Comparison of ENCODE assay signal across 19 cellular contexts in the genomic region with DNA sequence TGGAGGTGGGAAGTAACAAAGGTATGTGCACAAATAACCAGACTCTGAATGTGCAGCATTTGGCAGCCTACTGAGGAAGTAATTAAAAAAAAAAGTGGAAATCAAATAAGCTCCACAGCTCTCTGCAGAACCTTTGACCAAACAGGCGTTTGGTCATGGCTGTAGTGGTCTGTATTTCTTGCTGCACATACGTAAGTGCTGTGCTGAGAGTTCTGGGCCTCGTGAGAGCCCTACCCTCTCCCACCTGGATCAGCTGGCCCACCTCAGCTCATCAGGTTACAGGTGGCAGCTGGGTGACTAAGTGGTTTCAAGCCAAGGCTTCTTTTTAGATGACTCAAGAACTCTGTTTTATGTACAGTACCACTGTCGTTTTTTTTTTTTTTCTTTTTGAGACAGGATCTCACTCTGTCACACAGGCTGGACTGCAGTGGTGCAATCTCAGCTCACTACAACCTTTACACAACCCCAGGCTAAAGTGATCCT.
A peak's percentile ranks its signal among the peaks of the same experiment; 100 is the strongest.
DNase-seq lines count a peak whose midpoint lies in the region; ATAC-seq, FAIRE-seq and TF ChIP-seq lines count a peak whose summit lies in the region.
"Had no signal": no experiment of that assay in that cellular context is flagged by ENCODE, and none has a peak within 500 bp of the region (broad histone marks: within the 10 kb centered on the region; RNA-seq: fewer than 3 reads in every experiment).

No MANE protein-coding gene starts in this region.

- no peak overlapping the region for H3K18ac ChIP-seq in trophoblast cell (ENCODE audit: low read length)

- H3K4ac ChIP-seq in trophoblast cell (ENCODE audit: low read depth, low read length), result no peak overlapping the region

- no peak overlapping the region for H3K23ac ChIP-seq in trophoblast cell (ENCODE audit: low read length)

- H3K9me3 Mint-ChIP-seq in activated CD4-positive, alpha-beta T cell treated with anti-CD3 and anti-CD28 coated beads, Interleukin-2, amount 10 ng/mL, durations not matched to agents 24 days and 14 days, result peaks cover 21% of the 10 kb centered on the region
- H3K9me3 Mint-ChIP-seq in CD8-positive, alpha-beta T cell, result no peaks in the 10 kb centered on the region
- H3K9me3 Mint-ChIP-seq: H9 had no signal

- no peak overlapping the region for H3K4me3 Mint-ChIP-seq in activated CD4-positive, alpha-beta T cell treated with anti-CD3 and anti-CD28 coated beads, Interleukin-2, amount 10 ng/mL, durations not matched to agents 24 days and 14 days
- H3K4me3 Mint-ChIP-seq in CD8-positive, alpha-beta T cell, result no peak overlapping the region
- H3K4me3 Mint-ChIP-seq: H9, immature natural killer cell had no signal

- H2BK12ac ChIP-seq in trophoblast cell (ENCODE audit: low read length), result peak overlapping the region; percentile 8

- H3K4me3 ChIP-seq in bronchial epithelial cell (ENCODE audit: low read depth, low read length), result no peak overlapping the region
- no peak overlapping the region for H3K4me3 ChIP-seq in trophoblast cell (ENCODE audit: low read depth, low read length)
- no peak overlapping the region for H3K4me3 ChIP-seq in CD8-positive, alpha-beta T cell (ENCODE audit: low read depth, low read length)
- H3K4me3 ChIP-seq: skin epidermis had no signal

- H3K27me3 Mint-ChIP-seq in activated CD4-positive, alpha-beta T cell treated with anti-CD3 and anti-CD28 coated beads, Interleukin-2, amount 10 ng/mL, durations not matched to agents 24 days and 14 days, result no peaks in the 10 kb centered on the region
- H3K27me3 Mint-ChIP-seq in CD8-positive, alpha-beta T cell (ENCODE audit: low read depth), result no peaks in the 10 kb centered on the region

- H2AFZ ChIP-seq in trophoblast cell (ENCODE audit: insufficient read depth, low read length, poor library complexity), result no peak overlapping the region

- peaks cover 1% of the 10 kb centered on the region for H3K9me3 ChIP-seq in trophoblast cell (ENCODE audit: insufficient read depth, low read depth, low read length)
- H3K9me3 ChIP-seq in CD8-positive, alpha-beta T cell (ENCODE audit: low read length), result no peaks in the 10 kb centered on the region

- CTCF ChIA-PET in CD8-positive, alpha-beta T cell (lab: Charles Lee), result no interaction called here

- H4K91ac ChIP-seq in trophoblast cell (ENCODE audit: low read depth, low read length), result no peak overlapping the region

- peak; percentile 54 for DNase-seq in activated CD4-positive, alpha-beta T cell treated with anti-CD3 and anti-CD28 coated beads, Interleukin-2, amount 10 ng/mL, durations not matched to agents 24 days and 14 days
- DNase-seq in activated CD4-positive, alpha-beta T cell treated with anti-CD3 and anti-CD28 coated beads, Interleukin-2, amount 50 U/mL, for 4 hours, result no peak
- DNase-seq in HT1080 (ENCODE audit: low read depth), result peak; percentile 49
- peak; percentile 80 for DNase-seq in bronchial epithelial cell (ENCODE audit: low read depth)
- DNase-seq in trophoblast cell, result peak; percentile 57 to 75
- no peak for DNase-seq in posterior vena cava (ENCODE audit: low spot score)
- DNase-seq in SW 1271 (lab: John Stamatoyannopoulos, UW), result no peak
- DNase-seq in CD8-positive, alpha-beta T cell, result no peak
- DNase-seq: activated gamma-delta T cell treated with Interleukin-2 at 50 U/mL for 16 hours, DMS79 treated with DMSO at 0.1 percent for 48 hours, H9, immature natural killer cell, IMR-90, midbrain, NCI-H1092, NCI-H446 treated with DMSO at 0.1 percent for 48 hours, RPMI8226 had no signal

- no peak for ATAC-seq in CD8-positive, alpha-beta T cell

- no peaks in the 10 kb centered on the region for H3K79me2 ChIP-seq in trophoblast cell (ENCODE audit: control insufficient read depth, insufficient read depth, low read length, poor library complexity)

- H3K9ac ChIP-seq in trophoblast cell (ENCODE audit: low read length), result no peak overlapping the region

- no peaks in the 10 kb centered on the region for H3K36me3 ChIP-seq in bronchial epithelial cell (ENCODE audit: control insufficient read depth, insufficient read depth, low read length)
- H3K36me3 ChIP-seq in trophoblast cell (ENCODE audit: control insufficient read depth in 1 of 2, insufficient read depth in 2 of 2, low read length in 2 of 2), result no peaks in the 10 kb centered on the region
- H3K36me3 ChIP-seq in CD8-positive, alpha-beta T cell (ENCODE audit: insufficient read depth, low read length), result no peaks in the 10 kb centered on the region

- H3K27me3 ChIP-seq in bronchial epithelial cell (ENCODE audit: control insufficient read depth, insufficient read depth, low read length), result no peaks in the 10 kb centered on the region
- H3K27me3 ChIP-seq in trophoblast cell (ENCODE audit: insufficient read depth, low read length), result no peaks in the 10 kb centered on the region
- no peaks in the 10 kb centered on the region for H3K27me3 ChIP-seq in CD8-positive, alpha-beta T cell (ENCODE audit: insufficient read depth, low read length)

- WGBS in trophoblast cell (ENCODE audit: extremely low coverage, insufficient coverage, insufficient read length), result no CpG with 5 or more reads among the region's 4 CpGs

- H3K4me2 ChIP-seq in trophoblast cell (ENCODE audit: low read length), result no peak overlapping the region

- H3K79me1 ChIP-seq in trophoblast cell (ENCODE audit: low read length), result peaks cover 13% of the 10 kb centered on the region

- H3K36me3 Mint-ChIP-seq in activated CD4-positive, alpha-beta T cell treated with anti-CD3 and anti-CD28 coated beads, Interleukin-2, amount 10 ng/mL, durations not matched to agents 24 days and 14 days (ENCODE audit: low read depth), result peaks cover 6% of the 10 kb centered on the region
- no peaks in the 10 kb centered on the region for H3K36me3 Mint-ChIP-seq in CD8-positive, alpha-beta T cell

- H2BK5ac ChIP-seq in trophoblast cell (ENCODE audit: low read depth, low read length, poor library complexity), result peak overlapping the region; percentile 81

- intact Hi-C loops in activated CD4-positive, alpha-beta T cell treated with anti-CD3 and anti-CD28 coated beads, Interleukin-2, amount 10 ng/mL, durations not matched to agents 24 days and 14 days (cut with micrococcal nuclease), result no loop called here
- intact Hi-C loops in posterior vena cava (cut with DNase I), result no loop called here
- intact Hi-C loops in CD8-positive, alpha-beta T cell (cut with DNase I, micrococcal nuclease), result loop anchor here in 1 of 2 experiments (5.0 kb wide), 1 partner anchor 74 kb away; no protein-coding TSS in a partner anchor

- POLR2A ChIA-PET in CD8-positive, alpha-beta T cell (lab: Charles Lee), result interaction anchor here (1.1 to 2.4 kb wide), 4 partner anchors 14 to 178 kb away, joined by 3 to 9 read pairs (median 4); a partner anchor contains a TSS

- H3K4me1 ChIP-seq in trophoblast cell (ENCODE audit: control insufficient read depth in 1 of 2, insufficient read depth in 2 of 2, low read length in 2 of 2), result peaks cover 5 to 9% of the 10 kb centered on the region in 2 experiments
- H3K4me1 ChIP-seq in CD8-positive, alpha-beta T cell (ENCODE audit: insufficient read depth, low read length), result peaks cover 24% of the 10 kb centered on the region

- peaks cover 42% of the 10 kb centered on the region for H3K4me1 Mint-ChIP-seq in activated CD4-positive, alpha-beta T cell treated with anti-CD3 and anti-CD28 coated beads, Interleukin-2, amount 10 ng/mL, durations not matched to agents 24 days and 14 days
- peaks cover 36% of the 10 kb centered on the region for H3K4me1 Mint-ChIP-seq in CD8-positive, alpha-beta T cell (ENCODE audit: low read depth)

- H3K27ac Mint-ChIP-seq in activated CD4-positive, alpha-beta T cell treated with anti-CD3 and anti-CD28 coated beads, Interleukin-2, amount 10 ng/mL, durations not matched to agents 24 days and 14 days, result no peak overlapping the region
- H3K27ac Mint-ChIP-seq in CD8-positive, alpha-beta T cell, result no peak overlapping the region
- H3K27ac Mint-ChIP-seq: H9, immature natural killer cell had no signal

- peak overlapping the region; percentile 81 for H3K27ac ChIP-seq in trophoblast cell (ENCODE audit: low read depth, low read length)
- H3K27ac ChIP-seq in CD8-positive, alpha-beta T cell (ENCODE audit: low read depth, low read length), result no peak overlapping the region

- no peak overlapping the region for H2BK120ac ChIP-seq in trophoblast cell (ENCODE audit: insufficient read depth, low read length, poor library complexity)

- H3K14ac ChIP-seq in trophoblast cell (ENCODE audit: low read length), result no peak overlapping the region

- no peak overlapping the region for H4K12ac ChIP-seq in trophoblast cell (ENCODE audit: low read depth, low read length)

- no peak for TF ChIP-seq CTCF in bronchial epithelial cell (IDR thresholded peaks at IDR 0.05; ENCODE audit: insufficient read depth, low read length, severe bottlenecking)
- TF ChIP-seq CTCF in CD8-positive, alpha-beta T cell (IDR thresholded peaks at IDR 0.05), result no peak

- no peak for FAIRE-seq in bronchial epithelial cell (lab: Jason Lieb, UNC)
- FAIRE-seq: endometrium had no signal

- no peak overlapping the region for H4K8ac ChIP-seq in trophoblast cell (ENCODE audit: low read depth, low read length)

- no peak overlapping the region for H2AK5ac ChIP-seq in trophoblast cell (ENCODE audit: low read length)

Comparison
In these comparisons a context has a peak if more than half of its experiments do, and no peak if none do; other contexts are left out.
1. DNase-seq: peak in activated CD4-positive, alpha-beta T cell treated with anti-CD3 and anti-CD28 coated beads, Interleukin-2, amount 10 ng/mL, durations not matched to agents 24 days and 14 days (single experiment), HT1080 (single experiment), bronchial epithelial cell (single experiment) and trophoblast cell (2 of 2); none in activated CD4-positive, alpha-beta T cell treated with anti-CD3 and anti-CD28 coated beads, Interleukin-2, amount 50 U/mL, for 4 hours (0 of 2), posterior vena cava (single experiment), SW 1271 (0 of 2) and CD8-positive, alpha-beta T cell (0 of 7).